In the genomic region with DNA sequence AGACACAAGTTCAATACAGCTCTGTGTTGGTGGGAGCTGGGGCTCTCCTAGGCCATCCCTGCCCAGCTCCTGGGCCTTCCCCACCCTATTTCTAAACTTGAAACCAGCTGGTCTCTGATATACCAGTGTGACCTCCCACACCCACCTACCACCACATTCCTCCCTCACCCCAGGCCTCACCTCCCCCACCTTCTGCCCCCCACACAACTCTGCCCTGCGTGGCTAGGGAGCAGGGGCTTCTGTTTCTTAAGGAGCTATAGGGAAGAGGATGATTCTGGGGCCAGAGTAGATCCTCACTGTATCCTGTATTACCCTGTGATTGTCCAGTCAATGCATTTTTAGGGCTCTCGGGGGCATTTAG, we compare ENCODE assay signal across 8 cellular contexts. TPM values are rescaled to one million over a fixed set of nuclear protein-coding genes. Genes with fewer than 3 reads are reported as not detected.
DNase-seq lines count a peak whose midpoint lies in the region; ATAC-seq and TF ChIP-seq lines count a peak whose summit lies in the region.

No MANE protein-coding gene starts in this region.

- ATAC-seq in GM18861 (IDR thresholded peaks at IDR 0.05; ENCODE audit: unreplicated experiment) = peak; percentile 4

- peak overlapping the region; percentile 52 for H3K4me2 ChIP-seq in fibroblast of lung (ENCODE audit: extremely low read depth, insufficient read depth, low read length)
- H3K4me2 ChIP-seq in skeletal muscle satellite cell (ENCODE audit: low read length) = peak overlapping the region; percentile 19

- TF ChIP-seq CTCF in fibroblast of lung (conservative IDR thresholded peaks at IDR 0.05 in 1 of 2, IDR thresholded peaks at IDR 0.05 in 1 of 2; ENCODE audit: low read depth in 1 of 2, low read length in 2 of 2) = no peak

- H3K79me2 ChIP-seq in fibroblast of lung (ENCODE audit: control insufficient read depth, insufficient read depth, low read length) = no peaks in the 10 kb centered on the region

- H3K27ac ChIP-seq in SJCRH30 (peak overlapping the region; percentile 99), fibroblast of lung (ENCODE audit: insufficient read depth, low read length) (peak overlapping the region; percentile 75)

- H3K27me3 ChIP-seq in SJCRH30 (no peaks in the 10 kb centered on the region), fibroblast of lung (ENCODE audit: control insufficient read depth, insufficient read depth, low read length) (peaks cover 12% of the 10 kb centered on the region), skeletal muscle satellite cell (ENCODE audit: control insufficient read depth, insufficient read depth, low read length) (peaks cover 16% of the 10 kb centered on the region)

- H3K4me3 ChIP-seq in SJCRH30 (peak overlapping the region; percentile 59), fibroblast of lung (replicated peaks in 1 of 4; ENCODE audit: control extremely low read depth in 1 of 4, insufficient read depth in 1 of 4, low read depth in 3 of 4, low read length in 4 of 4) (peak overlapping the region in 2 of 4 experiments; percentile 3 to 10), skeletal muscle satellite cell (ENCODE audit: low read length) (peak overlapping the region; percentile 6)

- no peak for DNase-seq in SJCRH30
- DNase-seq in fibroblast of lung (ENCODE audit: low read depth in 2 of 2) = no peak
- DNase-seq in NCI-H2196 treated with DMSO at 0.1 percent for 48 hours (lab: John Stamatoyannopoulos, UW; ENCODE audit: unreplicated experiment) = no peak
- no peak for DNase-seq in AG08395 (ENCODE audit: low spot score)
- DNase-seq in NCI-H2107 (lab: John Stamatoyannopoulos, UW) = no peak
- DNase-seq in NAMALWA (ENCODE audit: low spot score) = no peak

- no peaks in the 10 kb centered on the region for H4K20me1 ChIP-seq in fibroblast of lung (ENCODE audit: control insufficient read depth, extremely low read depth, insufficient read depth, low read length)

- no peak overlapping the region for H3K9ac ChIP-seq in fibroblast of lung (ENCODE audit: insufficient read depth, low read length)
- H3K9ac ChIP-seq in skeletal muscle satellite cell (ENCODE audit: low read depth, low read length) = peak overlapping the region; percentile 51

- no peaks in the 10 kb centered on the region for H3K36me3 ChIP-seq in SJCRH30
- no peaks in the 10 kb centered on the region for H3K36me3 ChIP-seq in fibroblast of lung (ENCODE audit: control insufficient read depth, insufficient read depth, low read length)
- H3K36me3 ChIP-seq in skeletal muscle satellite cell (ENCODE audit: insufficient read depth, low read length) = no peaks in the 10 kb centered on the region

- no peak overlapping the region for H2AFZ ChIP-seq in fibroblast of lung (ENCODE audit: low read length)

- H3K4me1 ChIP-seq in SJCRH30 (peaks cover 47% of the 10 kb centered on the region), fibroblast of lung (ENCODE audit: control insufficient read depth, extremely low read depth, insufficient read depth, low read length) (peaks cover 56% of the 10 kb centered on the region), skeletal muscle satellite cell (ENCODE audit: control insufficient read depth, insufficient read depth, low read length) (peaks cover 72% of the 10 kb centered on the region)

- no peaks in the 10 kb centered on the region for H3K9me3 ChIP-seq in SJCRH30 (replicated peaks)
- H3K9me3 ChIP-seq in fibroblast of lung (ENCODE audit: control insufficient read depth, insufficient read depth, low read depth, low read length) = no peaks in the 10 kb centered on the region
- no peaks in the 10 kb centered on the region for H3K9me3 ChIP-seq in skeletal muscle satellite cell (replicated peaks; ENCODE audit: low read length)

RNA-seq across cellular contexts. Expression of gene NES, which starts 16.5 kb away (rescaled TPM):
- total RNA-seq in SJCRH30 (2014; rRNA removed; shearing (Covaris generic)) = 356 and 359 TPM in 2 replicates
- total RNA-seq in fibroblast of lung = 44.2 and 87.4 TPM in 2 replicates
- polyA plus RNA-seq in fibroblast of lung = 23.0 and 34.6 TPM in 2 replicates
- 176 and 247 TPM in 2 replicates for polyA plus RNA-seq in fibroblast of lung (2012)
- polyA minus RNA-seq in fibroblast of lung (ENCODE audit: low replicate concordance) = 82.1 and 135 TPM in 2 replicates
- total RNA-seq in skeletal muscle satellite cell (2012; rRNA removed) = 10.6 and 46.1 TPM in 2 replicates

RNA-seq across cellular contexts. Expression of gene BCAN, which starts 18.8 kb away (rescaled TPM):
- 0.05 TPM in 1 of 2 replicates, not detected in the other for total RNA-seq in SJCRH30 (2014; rRNA removed; shearing (Covaris generic))
- total RNA-seq in fibroblast of lung = under 0.01 TPM in 1 of 2 replicates, not detected in the other
- polyA plus RNA-seq in fibroblast of lung = 0.03 and 0.05 TPM in 2 replicates
- polyA plus RNA-seq in fibroblast of lung (2012) = 0.07 and 0.17 TPM in 2 replicates
- polyA minus RNA-seq in fibroblast of lung (ENCODE audit: low replicate concordance) = 0.89 TPM in 1 of 2 replicates, not detected in the other
- total RNA-seq in skeletal muscle satellite cell (2012; rRNA removed) = not detected in 2 replicates

RNA-seq across cellular contexts. Expression of gene HAPLN2, which starts 41.5 kb away (rescaled TPM):
- 0.20 and 0.23 TPM in 2 replicates for total RNA-seq in SJCRH30 (2014; rRNA removed; shearing (Covaris generic))
- total RNA-seq in fibroblast of lung = not detected in 2 replicates
- polyA plus RNA-seq in fibroblast of lung = not detected in 2 replicates
- not detected in 2 replicates for polyA plus RNA-seq in fibroblast of lung (2012)
- polyA minus RNA-seq in fibroblast of lung (ENCODE audit: low replicate concordance) = not detected in 2 replicates
- 0.25 and 0.44 TPM in 2 replicates for total RNA-seq in skeletal muscle satellite cell (2012; rRNA removed)

RNA-seq across cellular contexts. Expression of gene CRABP2, which starts 44.7 kb away (rescaled TPM):
- total RNA-seq in SJCRH30 (2014; rRNA removed; shearing (Covaris generic)) = 0.43 and 0.85 TPM in 2 replicates
- total RNA-seq in fibroblast of lung = 33.4 and 70.4 TPM in 2 replicates
- 48.9 and 184 TPM in 2 replicates for polyA plus RNA-seq in fibroblast of lung
- 130 and 416 TPM in 2 replicates for polyA plus RNA-seq in fibroblast of lung (2012)
- 25.3 and 53.9 TPM in 2 replicates for polyA minus RNA-seq in fibroblast of lung (ENCODE audit: low replicate concordance)
- 12.4 and 20.3 TPM in 2 replicates for total RNA-seq in skeletal muscle satellite cell (2012; rRNA removed)

RNA-seq across cellular contexts. Expression of gene GPATCH4, which starts 59.5 kb away (rescaled TPM):
- total RNA-seq in SJCRH30 (2014; rRNA removed; shearing (Covaris generic)) = 22.8 and 25.1 TPM in 2 replicates
- total RNA-seq in fibroblast of lung = 11.3 and 12.2 TPM in 2 replicates
- polyA plus RNA-seq in fibroblast of lung = 23.6 and 42.7 TPM in 2 replicates
- polyA plus RNA-seq in fibroblast of lung (2012) = 32.2 and 50.7 TPM in 2 replicates
- polyA minus RNA-seq in fibroblast of lung (ENCODE audit: low replicate concordance) = 6.2 and 19.5 TPM in 2 replicates
- total RNA-seq in skeletal muscle satellite cell (2012; rRNA removed) = 20.0 and 25.6 TPM in 2 replicates
